Comparison of ENCODE assay signal across 1 cellular context in genomic region chr3:42250761-42251160, GRCh38.
TF ChIP-seq lines count a peak whose summit lies in the region.

No MANE protein-coding gene starts in this region.

TF ChIP-seq in HEK293, 187 proteins besides CTCF, POLR2A, EP300 and RAD21 (continued from another document):
- peak; percentile 66; the same call in 1 of the 2 replicates for TF ChIP-seq ZNF518A (tag by site-specific recombination; conservative IDR thresholded peaks at IDR 0.05; ENCODE audit: low read depth)
- 0 out of 2 replicates have a peak, but pooled peaks have one; percentile 16 for TF ChIP-seq ZNF202 (tag by site-specific recombination; IDR thresholded peaks at IDR 0.05; ENCODE audit: borderline replicate concordance)
- no peak for TF ChIP-seq ZSCAN18 (tag by site-specific recombination; IDR thresholded peaks at IDR 0.05)
- TF ChIP-seq ZNF302 (tag by site-specific recombination; IDR thresholded peaks at IDR 0.05; ENCODE audit: low read depth), result no peak
- no peak for TF ChIP-seq ZNF174 (tag by site-specific recombination; IDR thresholded peaks at IDR 0.05)
